7 cellular contexts compared by ENCODE assay signal in the genomic region with DNA sequence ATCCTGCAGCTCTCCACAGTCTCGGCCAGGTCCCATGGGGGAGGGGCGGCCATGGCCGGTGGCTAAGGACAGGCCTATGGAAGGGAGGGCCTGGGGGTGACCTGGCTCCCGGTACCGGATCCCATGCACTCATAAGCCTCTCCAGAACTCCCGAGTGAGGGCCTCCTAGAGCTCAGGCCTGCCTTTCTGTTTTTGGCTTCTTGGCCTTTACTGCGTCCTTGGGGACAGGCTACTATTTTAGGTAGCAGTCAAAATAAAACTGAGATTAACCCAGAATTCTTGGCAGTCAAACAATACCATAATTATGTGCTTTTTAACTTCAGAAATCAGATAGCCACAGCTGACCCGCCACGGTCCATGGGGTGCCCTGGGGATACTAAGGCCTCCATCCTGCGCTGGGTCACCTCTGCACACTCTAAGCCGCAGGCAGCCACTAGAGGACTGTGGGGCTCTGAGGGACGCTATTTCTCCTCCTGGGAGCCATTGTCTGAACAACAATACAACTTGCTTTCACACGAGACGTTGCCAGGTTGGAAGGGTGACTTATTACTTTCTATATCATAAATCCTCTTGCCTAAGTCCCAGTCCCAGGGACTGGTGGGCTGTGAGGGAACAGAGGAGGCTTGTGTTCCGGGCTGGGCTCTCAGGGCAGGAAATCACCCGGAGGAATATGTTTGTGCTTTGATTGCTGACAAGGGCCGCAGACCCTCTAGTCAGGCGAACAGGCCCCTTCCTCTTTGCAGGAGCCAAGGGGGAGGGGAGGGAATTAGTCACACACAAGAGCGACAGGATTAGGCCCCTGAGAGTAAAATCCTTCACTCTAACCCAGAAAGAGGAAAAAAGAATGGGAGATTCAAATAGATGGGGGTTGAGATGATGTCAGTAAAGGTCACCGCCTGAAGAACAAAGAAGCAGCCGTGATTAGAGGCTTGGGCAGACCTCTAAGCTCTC. TPM values are rescaled to one million over a fixed set of nuclear protein-coding genes. Genes with fewer than 3 reads are reported as not detected.
DNase-seq lines count a peak whose midpoint lies in the region; ATAC-seq, FAIRE-seq and TF ChIP-seq lines count a peak whose summit lies in the region.

No MANE protein-coding gene starts in this region.

- H2BK120ac ChIP-seq in H1 (replicated peaks; ENCODE audit: low read depth, low read length) = no peak overlapping the region

- H4K5ac ChIP-seq in H1 (ENCODE audit: insufficient read length, low read depth, low read length) = no peak overlapping the region

- 79% methylated on average over 21 of the region's 21 CpGs; no CpG with 5 or more reads in 1 of the 2 experiments for WGBS in H1 (ENCODE audit: extremely low coverage in 1 of 2, insufficient coverage in 1 of 2, insufficient read length in 1 of 2, insufficient replicate concordance in 2 of 2, low coverage in 1 of 2, low lambda C conversion rate in 2 of 2, missing lambda C conversion rate in 1 of 2), 2 experiments
- WGBS in mesodermal cell (ENCODE audit: insufficient coverage in 2 of 2), 2 experiments = 52 to 61% methylated on average over 12 to 14 of the region's 21 CpGs
- 66 to 69% methylated on average over 20 to 21 of the region's 21 CpGs for WGBS in thyroid gland, 2 donors

- no peak overlapping the region for H4K8ac ChIP-seq in H1 (ENCODE audit: extremely low read depth, insufficient read depth, low read length)

- H3K9me3 ChIP-seq in NT2/D1 (ENCODE audit: insufficient read depth, low read length) (no peaks in the 10 kb centered on the region), H1 (ENCODE audit: insufficient read depth in 2 of 2, low read depth in 1 of 2, low read length in 1 of 2) (no peaks in the 10 kb centered on the region), mesodermal cell (ENCODE audit: control insufficient read depth, low read length) (no peaks in the 10 kb centered on the region), thyroid gland (no peaks in the 10 kb centered on the region)

- TF ChIP-seq EP300 in H1 (IDR thresholded peaks at IDR 0.05; ENCODE audit: borderline replicate concordance in 1 of 2, low read depth in 2 of 2, low read length in 2 of 2) = no peak

- H3K27me3 ChIP-seq in NT2/D1 (ENCODE audit: insufficient read depth, insufficient read length) = no peaks in the 10 kb centered on the region
- H3K27me3 ChIP-seq in H1 (replicated peaks in 1 of 4; ENCODE audit: control insufficient read depth in 3 of 4, extremely low read depth in 1 of 4, insufficient read depth in 3 of 4, low read length in 3 of 4) = no peaks in the 10 kb centered on the region; a peak in 1 of 7 replicates
- H3K27me3 ChIP-seq in thyroid gland = no peaks in the 10 kb centered on the region

- H2AFZ ChIP-seq in H1 (ENCODE audit: low read length) = peak overlapping the region; percentile 67; the same call in 1 of the 2 replicates

- H3K4me2 ChIP-seq in H1 (ENCODE audit: insufficient read depth in 1 of 2, low read depth in 2 of 2, low read length in 2 of 2) = no peak overlapping the region; a peak in 1 of 4 replicates

- H3K18ac ChIP-seq in H1 (ENCODE audit: extremely low read depth, low read length) = no peak overlapping the region

- no peak for ATAC-seq in HG02642 (IDR thresholded peaks at IDR 0.05; ENCODE audit: poor library complexity, unreplicated experiment)

- no peak; a peak in 1 of 4 replicates for TF ChIP-seq RAD21 in H1 (IDR thresholded peaks at IDR 0.05 in 1 of 2, conservative IDR thresholded peaks at IDR 0.05 in 1 of 2; ENCODE audit: low read depth in 2 of 2, low read length in 2 of 2)

- no peaks in the 10 kb centered on the region for H4K20me1 ChIP-seq in H1 (replicated peaks in 1 of 2; ENCODE audit: control insufficient read depth in 1 of 2, insufficient read depth in 2 of 2, low read length in 2 of 2)

- H3K4ac ChIP-seq in H1 (replicated peaks; ENCODE audit: insufficient read length, low read depth, low read length) = no peak overlapping the region

- TF ChIP-seq POLR2A in H1 (IDR thresholded peaks at IDR 0.05; ENCODE audit: control extremely low read depth in 1 of 2, low read depth in 2 of 2, low read length in 2 of 2) = no peak
- no peak for TF ChIP-seq POLR2A in thyroid gland (IDR thresholded peaks at IDR 0.05)

- H3K4me3 ChIP-seq in NT2/D1 (ENCODE audit: insufficient read length, low read depth) (no peak overlapping the region), H1 (ENCODE audit: extremely low read depth in 1 of 4, insufficient read depth in 2 of 4, low read depth in 3 of 4, low read length in 4 of 4) (no peak overlapping the region), mesodermal cell (ENCODE audit: extremely low read depth, insufficient read depth, low read length, poor library complexity, severe bottlenecking) (no peak overlapping the region), thyroid gland (replicated peaks in 1 of 3) (no peak overlapping the region)

- H3K56ac ChIP-seq in H1 (replicated peaks; ENCODE audit: insufficient read length, low read depth, low read length) = no peak overlapping the region

- no peak overlapping the region for H2BK5ac ChIP-seq in H1 (ENCODE audit: low read depth, low read length)

- peak overlapping the region; percentile 22 for H3K9ac ChIP-seq in NT2/D1 (ENCODE audit: insufficient read length, low read depth)
- H3K9ac ChIP-seq in H1 (replicated peaks in 1 of 4; ENCODE audit: extremely low read depth in 1 of 4, low read depth in 3 of 4, low read length in 3 of 4) = no peak overlapping the region; a peak in 1 of 7 replicates

- CTCF ChIA-PET in H1 (lab: Charles Lee; ENCODE audit: partially characterized antibody) = interaction anchor here (0.6 to 6.2 kb wide), 10 partner anchors 10 to 403 kb away, joined by 3 to 35 read pairs (median 5); no protein-coding TSS in a partner anchor

- no peak overlapping the region for H2BK15ac ChIP-seq in H1 (ENCODE audit: low read length)

- no peak overlapping the region for H2BK12ac ChIP-seq in H1 (ENCODE audit: low read depth, low read length)

- H3K27ac ChIP-seq in H1 (ENCODE audit: low read depth, low read length) (no peak overlapping the region), mesodermal cell (ENCODE audit: low read depth, low read length, severe bottlenecking) (peak overlapping the region; percentile 99), thyroid gland (peak overlapping the region in 2 of 3 donors; percentile 12 to 19)

- no peaks in the 10 kb centered on the region for H3K79me2 ChIP-seq in H1 (ENCODE audit: control insufficient read depth in 1 of 2, insufficient read depth in 2 of 2, low read length in 2 of 2)

- H3K14ac ChIP-seq in H1 (ENCODE audit: insufficient read length) = no peak overlapping the region

- POLR2A ChIA-PET in H1 (lab: Charles Lee; ENCODE audit: partially characterized antibody) = no interaction called here

- H3K23ac ChIP-seq in H1 (ENCODE audit: insufficient read length) = no peak overlapping the region

- H2BK20ac ChIP-seq in H1 (ENCODE audit: low read length) = no peak overlapping the region

- no peak for FAIRE-seq in H1 (lab: Jason Lieb, UNC)

- intact Hi-C loops in thyroid gland (cut with DNase I) = no loop called here
- intact Hi-C loops in posterior vena cava (cut with DNase I) = no loop called here

- H3K79me1 ChIP-seq in H1 (ENCODE audit: low read depth, low read length) = no peaks in the 10 kb centered on the region

- DNase-seq in NT2/D1 (ENCODE audit: low read depth, low spot score) = no peak
- no peak for DNase-seq in H1 (ENCODE audit: low read depth in 1 of 2, low spot score in 2 of 2)
- no peak for DNase-seq in thyroid gland
- no peak for DNase-seq in H4 (ENCODE audit: low spot score)
- no peak for DNase-seq in posterior vena cava (ENCODE audit: low spot score)

- H3K23me2 ChIP-seq in H1 (ENCODE audit: low read depth, low read length) = no peaks in the 10 kb centered on the region

- peaks cover 28% of the 10 kb centered on the region for H3K4me1 ChIP-seq in NT2/D1 (ENCODE audit: insufficient read depth, insufficient read length)
- peaks cover 0 to 12% (median 4%) of the 10 kb centered on the region in 4 experiments; a peak in 6 of 7 replicates for H3K4me1 ChIP-seq in H1 (replicated peaks in 1 of 4; ENCODE audit: control insufficient read depth in 3 of 4, insufficient read depth in 4 of 4, low read length in 3 of 4)
- peaks cover 34% of the 10 kb centered on the region for H3K4me1 ChIP-seq in mesodermal cell (ENCODE audit: control insufficient read depth, insufficient read depth, low read length, poor library complexity, severe bottlenecking)
- peaks cover 0 to 17% of the 10 kb centered on the region in 2 donors for H3K4me1 ChIP-seq in thyroid gland

- no peak overlapping the region for H4K91ac ChIP-seq in H1 (replicated peaks; ENCODE audit: insufficient read length, low read length)

- no peak for TF ChIP-seq CTCF in H1 (IDR thresholded peaks at IDR 0.05; ENCODE audit: control extremely low read depth in 1 of 3, insufficient read depth in 1 of 3, low read depth in 1 of 3, low read length in 3 of 3)
- TF ChIP-seq CTCF in thyroid gland (IDR thresholded peaks at IDR 0.05) = no peak

- no peak overlapping the region for H2AK5ac ChIP-seq in H1 (ENCODE audit: low read depth, low read length)

- H3K36me3 ChIP-seq in NT2/D1 (ENCODE audit: insufficient read depth, insufficient read length, low read length) (no peaks in the 10 kb centered on the region), H1 (ENCODE audit: control insufficient read depth in 2 of 4, insufficient read depth in 4 of 4, low read length in 3 of 4) (no peaks in the 10 kb centered on the region), mesodermal cell (ENCODE audit: control insufficient read depth, insufficient read depth, low read length) (no peaks in the 10 kb centered on the region), thyroid gland (no peaks in the 10 kb centered on the region)

TF ChIP-seq in H1, 55 proteins besides CTCF, POLR2A, EP300 and RAD21 (continues in another document):
- TF ChIP-seq CBX8 (IDR thresholded peaks at IDR 0.05; ENCODE audit: borderline replicate concordance, low read depth, low read length) (no peak), TCF12 (IDR thresholded peaks at IDR 0.05; ENCODE audit: low read depth, low read length) (no peak), GABPA (IDR thresholded peaks at IDR 0.05; ENCODE audit: borderline replicate concordance, insufficient read depth, low read length) (no peak), RXRA (IDR thresholded peaks at IDR 0.05; ENCODE audit: insufficient read depth, low read depth, low read length) (no peak)

RNA-seq across cellular contexts. Expression of a gene that starts 40.7 kb away (rescaled TPM):
- total RNA-seq in H1 (2021; fragmentation: NEBNext Ultra II Directional; extraction: Animal tissue kit (Norgen Biotek cat#: 25700)) = 8.3 and 9.2 TPM in 2 replicates
- 5.6 and 7.3 TPM in 2 replicates for polyA plus RNA-seq in H1 (2011; rRNA removed)
- polyA plus RNA-seq in H1 (2011; cell fraction: cytosol; rRNA removed) = 6.6 TPM
- 9.7 TPM for polyA plus RNA-seq in H1 (2011; cell fraction: nucleus; rRNA removed)
- 7.0 to 8.0 TPM (median 7.8 TPM) in 4 replicates for polyA plus RNA-seq in H1 (2012, experiment 1 of 2)
- 6.1 TPM for polyA plus RNA-seq in H1 (2012, experiment 2 of 2)
- polyA plus RNA-seq in H1 (2013, experiment 1 of 2) = 5.1 TPM
- 5.2 TPM for polyA plus RNA-seq in H1 (2013, experiment 2 of 2)
- polyA minus RNA-seq in H1 (2011; rRNA and poly(A)+ RNA removed) = 10.9 and 11.0 TPM in 2 replicates
- 19.4 TPM for polyA minus RNA-seq in H1 (2011; cell fraction: cytosol; rRNA and poly(A)+ RNA removed)
- 14.6 TPM for polyA minus RNA-seq in H1 (2011; cell fraction: nucleus; rRNA and poly(A)+ RNA removed)
- polyA plus RNA-seq in mesodermal cell (2013, experiment 1 of 2) = 38.3 TPM
- polyA plus RNA-seq in mesodermal cell (2013, experiment 2 of 2) = 40.0 TPM
- total RNA-seq in thyroid gland (10 to 100 TPM; 29.6 to 46.7 (median 37.0) TPM), posterior vena cava (10 to 100 TPM; 10.4 to 17.5 TPM)
- total RNA-seq in H4 (2014; rRNA removed; shearing (Covaris generic)) = 21.8 and 23.7 TPM in 2 replicates
